1 cellular context compared by ENCODE assay signal in the genomic region with DNA sequence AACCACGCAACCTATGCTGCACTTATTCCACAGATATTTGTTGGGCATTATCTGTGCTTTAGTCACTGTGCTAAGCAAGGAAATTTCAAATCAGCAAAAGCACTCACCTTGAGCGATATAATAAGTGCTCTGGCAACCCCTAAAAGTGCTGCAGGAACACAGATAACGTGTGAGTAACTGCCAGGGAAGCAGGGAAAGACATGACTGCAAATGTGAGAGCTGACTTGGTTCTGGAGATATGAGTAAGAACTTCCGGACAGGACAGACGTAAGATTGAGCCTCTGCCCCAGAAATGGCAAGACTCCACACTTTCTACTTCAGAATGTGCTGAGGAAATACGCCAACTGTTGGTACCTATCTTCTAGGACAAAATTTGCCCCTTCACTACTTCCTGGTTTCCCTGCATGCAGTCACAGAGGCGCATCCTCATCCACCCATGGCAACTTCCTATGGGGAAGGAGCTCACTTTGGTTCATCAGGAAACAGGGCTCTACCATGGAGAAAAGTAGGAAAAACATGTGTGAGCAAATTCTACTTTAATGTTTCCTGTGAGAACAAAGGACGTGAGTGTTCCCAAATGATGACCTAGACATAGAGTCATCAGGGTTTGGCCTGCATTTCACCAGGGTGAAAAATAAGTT.
TF ChIP-seq lines count a peak whose summit lies in the region.

No MANE protein-coding gene starts in this region.

TF ChIP-seq in GM23338, 12 proteins besides CTCF, POLR2A, EP300 and RAD21 (continued from another document):
- TF ChIP-seq, protein P1, sequence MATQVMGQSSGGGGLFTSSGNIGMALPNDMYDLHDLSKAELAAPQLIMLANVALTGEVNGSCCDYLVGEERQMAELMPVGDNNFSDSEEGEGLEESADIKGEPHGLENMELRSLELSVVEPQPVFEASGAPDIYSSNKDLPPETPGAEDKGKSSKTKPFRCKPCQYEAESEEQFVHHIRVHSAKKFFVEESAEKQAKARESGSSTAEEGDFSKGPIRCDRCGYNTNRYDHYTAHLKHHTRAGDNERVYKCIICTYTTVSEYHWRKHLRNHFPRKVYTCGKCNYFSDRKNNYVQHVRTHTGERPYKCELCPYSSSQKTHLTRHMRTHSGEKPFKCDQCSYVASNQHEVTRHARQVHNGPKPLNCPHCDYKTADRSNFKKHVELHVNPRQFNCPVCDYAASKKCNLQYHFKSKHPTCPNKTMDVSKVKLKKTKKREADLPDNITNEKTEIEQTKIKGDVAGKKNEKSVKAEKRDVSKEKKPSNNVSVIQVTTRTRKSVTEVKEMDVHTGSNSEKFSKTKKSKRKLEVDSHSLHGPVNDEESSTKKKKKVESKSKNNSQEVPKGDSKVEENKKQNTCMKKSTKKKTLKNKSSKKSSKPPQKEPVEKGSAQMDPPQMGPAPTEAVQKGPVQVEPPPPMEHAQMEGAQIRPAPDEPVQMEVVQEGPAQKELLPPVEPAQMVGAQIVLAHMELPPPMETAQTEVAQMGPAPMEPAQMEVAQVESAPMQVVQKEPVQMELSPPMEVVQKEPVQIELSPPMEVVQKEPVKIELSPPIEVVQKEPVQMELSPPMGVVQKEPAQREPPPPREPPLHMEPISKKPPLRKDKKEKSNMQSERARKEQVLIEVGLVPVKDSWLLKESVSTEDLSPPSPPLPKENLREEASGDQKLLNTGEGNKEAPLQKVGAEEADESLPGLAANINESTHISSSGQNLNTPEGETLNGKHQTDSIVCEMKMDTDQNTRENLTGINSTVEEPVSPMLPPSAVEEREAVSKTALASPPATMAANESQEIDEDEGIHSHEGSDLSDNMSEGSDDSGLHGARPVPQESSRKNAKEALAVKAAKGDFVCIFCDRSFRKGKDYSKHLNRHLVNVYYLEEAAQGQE (IDR thresholded peaks at IDR 0.05; ENCODE audit: unreplicated experiment) = no peak
- no peak for TF ChIP-seq EZH2 (IDR thresholded peaks at IDR 0.05; ENCODE audit: low read depth, unreplicated experiment)
- TF ChIP-seq, protein P2, sequence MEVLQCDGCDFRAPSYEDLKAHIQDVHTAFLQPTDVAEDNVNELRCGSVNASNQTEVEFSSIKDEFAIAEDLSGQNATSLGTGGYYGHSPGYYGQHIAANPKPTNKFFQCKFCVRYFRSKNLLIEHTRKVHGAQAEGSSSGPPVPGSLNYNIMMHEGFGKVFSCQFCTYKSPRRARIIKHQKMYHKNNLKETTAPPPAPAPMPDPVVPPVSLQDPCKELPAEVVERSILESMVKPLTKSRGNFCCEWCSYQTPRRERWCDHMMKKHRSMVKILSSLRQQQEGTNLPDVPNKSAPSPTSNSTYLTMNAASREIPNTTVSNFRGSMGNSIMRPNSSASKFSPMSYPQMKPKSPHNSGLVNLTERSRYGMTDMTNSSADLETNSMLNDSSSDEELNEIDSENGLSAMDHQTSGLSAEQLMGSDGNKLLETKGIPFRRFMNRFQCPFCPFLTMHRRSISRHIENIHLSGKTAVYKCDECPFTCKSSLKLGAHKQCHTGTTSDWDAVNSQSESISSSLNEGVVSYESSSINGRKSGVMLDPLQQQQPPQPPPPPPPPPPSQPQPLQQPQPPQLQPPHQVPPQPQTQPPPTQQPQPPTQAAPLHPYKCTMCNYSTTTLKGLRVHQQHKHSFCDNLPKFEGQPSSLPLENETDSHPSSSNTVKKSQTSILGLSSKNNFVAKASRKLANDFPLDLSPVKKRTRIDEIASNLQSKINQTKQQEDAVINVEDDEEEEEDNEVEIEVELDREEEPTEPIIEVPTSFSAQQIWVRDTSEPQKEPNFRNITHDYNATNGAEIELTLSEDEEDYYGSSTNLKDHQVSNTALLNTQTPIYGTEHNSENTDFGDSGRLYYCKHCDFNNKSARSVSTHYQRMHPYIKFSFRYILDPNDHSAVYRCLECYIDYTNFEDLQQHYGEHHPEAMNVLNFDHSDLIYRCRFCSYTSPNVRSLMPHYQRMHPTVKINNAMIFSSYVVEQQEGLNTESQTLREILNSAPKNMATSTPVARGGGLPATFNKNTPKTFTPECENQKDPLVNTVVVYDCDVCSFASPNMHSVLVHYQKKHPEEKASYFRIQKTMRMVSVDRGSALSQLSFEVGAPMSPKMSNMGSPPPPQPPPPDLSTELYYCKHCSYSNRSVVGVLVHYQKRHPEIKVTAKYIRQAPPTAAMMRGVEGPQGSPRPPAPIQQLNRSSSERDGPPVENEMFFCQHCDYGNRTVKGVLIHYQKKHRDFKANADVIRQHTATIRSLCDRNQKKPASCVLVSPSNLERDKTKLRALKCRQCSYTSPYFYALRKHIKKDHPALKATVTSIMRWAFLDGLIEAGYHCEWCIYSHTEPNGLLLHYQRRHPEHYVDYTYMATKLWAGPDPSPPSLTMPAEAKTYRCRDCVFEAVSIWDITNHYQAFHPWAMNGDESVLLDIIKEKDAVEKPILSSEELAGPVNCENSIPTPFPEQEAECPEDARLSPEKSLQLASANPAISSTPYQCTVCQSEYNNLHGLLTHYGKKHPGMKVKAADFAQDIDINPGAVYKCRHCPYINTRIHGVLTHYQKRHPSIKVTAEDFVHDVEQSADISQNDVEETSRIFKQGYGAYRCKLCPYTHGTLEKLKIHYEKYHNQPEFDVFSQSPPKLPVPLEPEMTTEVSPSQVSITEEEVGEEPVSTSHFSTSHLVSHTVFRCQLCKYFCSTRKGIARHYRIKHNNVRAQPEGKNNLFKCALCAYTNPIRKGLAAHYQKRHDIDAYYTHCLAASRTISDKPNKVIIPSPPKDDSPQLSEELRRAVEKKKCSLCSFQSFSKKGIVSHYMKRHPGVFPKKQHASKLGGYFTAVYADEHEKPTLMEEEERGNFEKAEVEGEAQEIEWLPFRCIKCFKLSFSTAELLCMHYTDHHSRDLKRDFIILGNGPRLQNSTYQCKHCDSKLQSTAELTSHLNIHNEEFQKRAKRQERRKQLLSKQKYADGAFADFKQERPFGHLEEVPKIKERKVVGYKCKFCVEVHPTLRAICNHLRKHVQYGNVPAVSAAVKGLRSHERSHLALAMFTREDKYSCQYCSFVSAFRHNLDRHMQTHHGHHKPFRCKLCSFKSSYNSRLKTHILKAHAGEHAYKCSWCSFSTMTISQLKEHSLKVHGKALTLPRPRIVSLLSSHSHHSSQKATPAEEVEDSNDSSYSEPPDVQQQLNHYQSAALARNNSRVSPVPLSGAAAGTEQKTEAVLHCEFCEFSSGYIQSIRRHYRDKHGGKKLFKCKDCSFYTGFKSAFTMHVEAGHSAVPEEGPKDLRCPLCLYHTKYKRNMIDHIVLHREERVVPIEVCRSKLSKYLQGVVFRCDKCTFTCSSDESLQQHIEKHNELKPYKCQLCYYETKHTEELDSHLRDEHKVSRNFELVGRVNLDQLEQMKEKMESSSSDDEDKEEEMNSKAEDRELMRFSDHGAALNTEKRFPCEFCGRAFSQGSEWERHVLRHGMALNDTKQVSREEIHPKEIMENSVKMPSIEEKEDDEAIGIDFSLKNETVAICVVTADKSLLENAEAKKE (CRISPR knock-in tag; IDR thresholded peaks at IDR 0.05) = no peak
- no peak for TF ChIP-seq EZH2phosphoT487 (IDR thresholded peaks at IDR 0.05; ENCODE audit: unreplicated experiment)
- TF ChIP-seq, protein P3, sequence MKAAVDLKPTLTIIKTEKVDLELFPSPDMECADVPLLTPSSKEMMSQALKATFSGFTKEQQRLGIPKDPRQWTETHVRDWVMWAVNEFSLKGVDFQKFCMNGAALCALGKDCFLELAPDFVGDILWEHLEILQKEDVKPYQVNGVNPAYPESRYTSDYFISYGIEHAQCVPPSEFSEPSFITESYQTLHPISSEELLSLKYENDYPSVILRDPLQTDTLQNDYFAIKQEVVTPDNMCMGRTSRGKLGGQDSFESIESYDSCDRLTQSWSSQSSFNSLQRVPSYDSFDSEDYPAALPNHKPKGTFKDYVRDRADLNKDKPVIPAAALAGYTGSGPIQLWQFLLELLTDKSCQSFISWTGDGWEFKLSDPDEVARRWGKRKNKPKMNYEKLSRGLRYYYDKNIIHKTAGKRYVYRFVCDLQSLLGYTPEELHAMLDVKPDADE (IDR thresholded peaks at IDR 0.05) = no peak
- no peak for TF ChIP-seq POLR2AphosphoS5 (IDR thresholded peaks at IDR 0.05; ENCODE audit: low read depth)
- no peak for TF ChIP-seq ZNF114 (CRISPR knock-in tag; IDR thresholded peaks at IDR 0.05)
- no peak for TF ChIP-seq STAT1 (IDR thresholded peaks at IDR 0.05; ENCODE audit: unreplicated experiment)
TF ChIP-seq in GM23338: peak in this region for 0.
